Comparison of ENCODE assay signal across 20 cellular contexts in the genomic region with DNA sequence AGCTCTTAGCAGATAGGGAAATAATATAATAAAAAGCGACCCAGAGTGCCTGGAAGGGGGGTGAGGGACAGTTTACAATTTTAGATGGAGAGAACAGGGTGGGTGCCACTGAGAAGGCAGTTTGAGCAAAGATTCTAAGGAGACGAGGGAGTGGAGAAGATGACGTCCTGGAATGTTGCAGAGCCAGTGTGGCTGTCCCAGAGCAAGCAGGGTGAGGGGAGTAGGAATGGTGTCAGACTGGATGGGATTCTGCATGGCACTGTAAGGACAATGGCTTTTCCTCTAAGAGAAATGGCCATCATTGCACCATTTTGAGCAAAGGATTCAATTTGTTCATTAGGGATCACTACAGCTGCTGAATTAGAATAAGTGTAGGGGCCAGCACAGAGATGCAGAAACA.
A peak's percentile ranks its signal among the peaks of the same experiment; 100 is the strongest.
DNase-seq lines count a peak whose midpoint lies in the region; ATAC-seq and TF ChIP-seq lines count a peak whose summit lies in the region.
"Had no signal": no experiment of that assay in that cellular context is flagged by ENCODE, and none has a peak within 500 bp of the region (broad histone marks: within the 10 kb centered on the region; RNA-seq: fewer than 3 reads in every experiment).

No MANE protein-coding gene starts in this region.

- H3K27me3 Mint-ChIP-seq in type B pancreatic cell: no peaks in the 10 kb centered on the region
- H3K27me3 Mint-ChIP-seq in activated CD8-positive, alpha-beta T cell treated with anti-CD3 and anti-CD28 coated beads for 36 hours: peaks cover 17% of the 10 kb centered on the region

- H4K5ac ChIP-seq in mesendoderm (ENCODE audit: low read length): no peak overlapping the region

- no peaks in the 10 kb centered on the region for H3K4me1 Mint-ChIP-seq in type B pancreatic cell (ENCODE audit: unreplicated experiment)
- no peaks in the 10 kb centered on the region for H3K4me1 Mint-ChIP-seq in activated CD8-positive, alpha-beta T cell treated with anti-CD3 and anti-CD28 coated beads for 36 hours (ENCODE audit: low read depth)
- H3K4me1 Mint-ChIP-seq: B cell had no signal

- no peaks in the 10 kb centered on the region for H3K79me1 ChIP-seq in mesendoderm (ENCODE audit: low read length)

- H3K27ac Mint-ChIP-seq in type B pancreatic cell: peak overlapping the region; percentile 93
- no peak overlapping the region for H3K27ac Mint-ChIP-seq in activated CD8-positive, alpha-beta T cell treated with anti-CD3 and anti-CD28 coated beads for 36 hours
- H3K27ac Mint-ChIP-seq: B cell; CD4-positive, alpha-beta T cell; CD8-positive, alpha-beta T cell had no signal

- H3K4me2 ChIP-seq in mesendoderm (ENCODE audit: low read length): no peak overlapping the region
- H3K4me2 ChIP-seq: A549; BLaER1 treated with 17β-estradiol and CSF1 and Interleukin-3, amounts not matched to agents 10 nM and 100 nM had no signal

- no peak overlapping the region for H4K8ac ChIP-seq in mesendoderm (ENCODE audit: low read depth, low read length)

- H3K4ac ChIP-seq in mesendoderm (ENCODE audit: low read depth, low read length): no peak overlapping the region

- TF ChIP-seq CTCF in epithelial cell of esophagus (IDR thresholded peaks at IDR 0.05; ENCODE audit: insufficient read depth, low read depth, low read length, missing control alignments) (no peak), type B pancreatic cell (conservative IDR thresholded peaks at IDR 0.05) (no peak)
- TF ChIP-seq CTCF in activated CD8-positive, alpha-beta T cell treated with anti-CD3 and anti-CD28 coated beads for 36 hours (IDR thresholded peaks at IDR 0.05): no peak

- H2BK5ac ChIP-seq in mesendoderm (ENCODE audit: low read length): no peak overlapping the region

- H3K23ac ChIP-seq in mesendoderm (ENCODE audit: low read length): no peak overlapping the region

- DNase-seq in ELF-1 (ENCODE audit: low read depth, low spot score) (peak; percentile 32), epithelial cell of esophagus (ENCODE audit: low read depth) (peak; percentile 14), mesendoderm (peak; percentile 21), type B pancreatic cell (ENCODE audit: extremely low spot score, unreplicated experiment) (no peak)
- no peak for DNase-seq in activated CD8-positive, alpha-beta T cell treated with anti-CD3 and anti-CD28 coated beads for 36 hours
- DNase-seq: AML-193; Caco-2; Calu3; CD4-positive, alpha-beta T cell; CD8-positive, alpha-beta T cell; DMS79 treated with DMSO at 0.1 percent for 48 hours; GDM1 had no signal

- no peaks in the 10 kb centered on the region for H3K27me3 ChIP-seq in mesendoderm (ENCODE audit: insufficient read depth, low read length, poor library complexity)
- H3K27me3 ChIP-seq: BLaER1 treated with 17β-estradiol and CSF1 and Interleukin-3, amounts not matched to agents 10 nM and 100 nM had no signal

- no peaks in the 10 kb centered on the region for H3K36me3 ChIP-seq in mesendoderm (ENCODE audit: control insufficient read depth, insufficient read depth, low read length)
- H3K36me3 ChIP-seq: BLaER1 treated with 17β-estradiol and CSF1 and Interleukin-3, amounts not matched to agents 10 nM and 100 nM had no signal

- no peaks in the 10 kb centered on the region for H3K79me2 ChIP-seq in mesendoderm (ENCODE audit: control insufficient read depth, insufficient read depth, low read length)

- H3K4me1 ChIP-seq in mesendoderm (ENCODE audit: control insufficient read depth, low read depth, low read length): no peaks in the 10 kb centered on the region
- H3K4me1 ChIP-seq: A549; BLaER1 treated with 17β-estradiol and CSF1 and Interleukin-3, amounts not matched to agents 10 nM and 100 nM had no signal

- CTCF ChIA-PET in activated CD8-positive, alpha-beta T cell treated with anti-CD3 and anti-CD28 coated beads for 36 hours (lab: Charles Lee): no interaction called here

- POLR2A ChIA-PET in activated CD8-positive, alpha-beta T cell treated with anti-CD3 and anti-CD28 coated beads for 36 hours (lab: Charles Lee): no interaction called here

- H3K4me3 ChIP-seq in epithelial cell of esophagus (ENCODE audit: low read length) (no peak overlapping the region), mesendoderm (ENCODE audit: low read length) (no peak overlapping the region)
- H3K4me3 ChIP-seq: A549; BLaER1 treated with 17β-estradiol and CSF1 and Interleukin-3, amounts not matched to agents 10 nM and 100 nM; GM12878 had no signal

- H2BK120ac ChIP-seq in mesendoderm (ENCODE audit: low read depth, low read length): no peak overlapping the region

- H3K56ac ChIP-seq in mesendoderm (ENCODE audit: low read length): no peak overlapping the region

- H3K9me3 Mint-ChIP-seq in type B pancreatic cell: peaks cover 9% of the 10 kb centered on the region
- H3K9me3 Mint-ChIP-seq in activated CD8-positive, alpha-beta T cell treated with anti-CD3 and anti-CD28 coated beads for 36 hours: no peaks in the 10 kb centered on the region
- H3K9me3 Mint-ChIP-seq: CD4-positive, alpha-beta T cell; CD8-positive, alpha-beta T cell had no signal

- H2BK15ac ChIP-seq in mesendoderm (replicated peaks; ENCODE audit: low read depth): no peak overlapping the region

- no peaks in the 10 kb centered on the region for H3K36me3 Mint-ChIP-seq in type B pancreatic cell
- H3K36me3 Mint-ChIP-seq in activated CD8-positive, alpha-beta T cell treated with anti-CD3 and anti-CD28 coated beads for 36 hours (ENCODE audit: low read depth): no peaks in the 10 kb centered on the region
- H3K36me3 Mint-ChIP-seq: CD8-positive, alpha-beta T cell had no signal

- no CpG with 5 or more reads among the region's 3 CpGs for WGBS in mesendoderm (ENCODE audit: extremely low coverage, insufficient coverage, low lambda C conversion rate)

- H3K9ac ChIP-seq in mesendoderm (ENCODE audit: low read length): no peak overlapping the region
- H3K9ac ChIP-seq: BLaER1 treated with 17β-estradiol and CSF1 and Interleukin-3, amounts not matched to agents 10 nM and 100 nM had no signal

- intact Hi-C loops in activated CD8-positive, alpha-beta T cell treated with anti-CD3 and anti-CD28 coated beads for 36 hours (cut with micrococcal nuclease): no loop called here

- no peak for ATAC-seq in HG03354 (IDR thresholded peaks at IDR 0.05; ENCODE audit: poor library complexity, severe bottlenecking, unreplicated experiment)
- no peak for ATAC-seq in activated CD8-positive, alpha-beta T cell treated with anti-CD3 and anti-CD28 coated beads for 36 hours
- no peak for ATAC-seq in GM18867 (IDR thresholded peaks at IDR 0.05; ENCODE audit: unreplicated experiment)
- ATAC-seq: A549; CD8-positive, alpha-beta T cell; GM12878 had no signal

- H3K27ac ChIP-seq in mesendoderm (ENCODE audit: low read depth, low read length): no peak overlapping the region
- H3K27ac ChIP-seq: 22Rv1; A549; BLaER1 treated with 17β-estradiol and CSF1 and Interleukin-3, amounts not matched to agents 10 nM and 100 nM; C4-2B had no signal

- no peak overlapping the region for H2AK5ac ChIP-seq in mesendoderm (ENCODE audit: low read length)

- H3K18ac ChIP-seq in mesendoderm (ENCODE audit: low read length): no peak overlapping the region

- peak overlapping the region; percentile 27 for H3K4me3 Mint-ChIP-seq in type B pancreatic cell
- H3K4me3 Mint-ChIP-seq in activated CD8-positive, alpha-beta T cell treated with anti-CD3 and anti-CD28 coated beads for 36 hours: no peak overlapping the region
- H3K4me3 Mint-ChIP-seq: B cell; CD4-positive, alpha-beta T cell; CD8-positive, alpha-beta T cell had no signal

Comparison
In these comparisons a context has a peak if more than half of its experiments do, and no peak if none do; other contexts are left out.
1. DNase-seq: peak in ELF-1 (single experiment), epithelial cell of esophagus (single experiment) and mesendoderm (single experiment); none in type B pancreatic cell (single experiment) and activated CD8-positive, alpha-beta T cell treated with anti-CD3 and anti-CD28 coated beads for 36 hours (single experiment).